In genomic region chr6:42879372-42880239, GRCh38 we compare ENCODE assay signal across 1 cellular context.
TF ChIP-seq lines count a peak whose summit lies in the region.

RPL7L1 (plus strand) TSS chr6:42879616; CDS start chr6:42879911, 295 bp downstream.

TF ChIP-seq in K562, 482 proteins besides CTCF, POLR2A, EP300 and RAD21 (continued from another document and continues in another):
- TF ChIP-seq NFIC (IDR thresholded peaks at IDR 0.05) (peak; percentile 41), ZKSCAN8 (CRISPR knock-in tag; IDR thresholded peaks at IDR 0.05) (peak; percentile 34; the same call in 1 of the 2 replicates), ZC3H4 (CRISPR knock-in tag; IDR thresholded peaks at IDR 0.05; ENCODE audit: borderline replicate concordance) (peak; percentile 82; the same call in 1 of the 2 replicates), NCOA6 (IDR thresholded peaks at IDR 0.05) (peak; percentile 51; the same call in 1 of the 2 replicates), NRF1 (conservative IDR thresholded peaks at IDR 0.05 in 1 of 2, IDR thresholded peaks at IDR 0.05 in 1 of 2) (peak; percentile 94 to 95), SMARCC2 (IDR thresholded peaks at IDR 0.05; ENCODE audit: low read depth) (no peak), ZNF23 (CRISPR knock-in tag; IDR thresholded peaks at IDR 0.05) (no peak), SETDB1 (IDR thresholded peaks at IDR 0.05; ENCODE audit: low read length) (peak; percentile 38), ZNF561 (CRISPR knock-in tag; conservative IDR thresholded peaks at IDR 0.05) (no peak), SMARCB1 (IDR thresholded peaks at IDR 0.05; ENCODE audit: insufficient read length, low read depth) (no peak), SLC30A9 (CRISPR knock-in tag; IDR thresholded peaks at IDR 0.05) (no peak), ZNF780A (CRISPR knock-in tag; IDR thresholded peaks at IDR 0.05) (no peak), ATF1 (CRISPR knock-in tag; IDR thresholded peaks at IDR 0.05) (peak; percentile 83), ATF1 (tag; IDR thresholded peaks at IDR 0.05) (peak; percentile 98), KDM1A (IDR thresholded peaks at IDR 0.05) (no peak; a peak in 1 of 4 replicates), ZSCAN32 (CRISPR knock-in tag; IDR thresholded peaks at IDR 0.05) (no peak), CAMTA2 (CRISPR knock-in tag; conservative IDR thresholded peaks at IDR 0.05) (no peak), TCF7 (IDR thresholded peaks at IDR 0.05; ENCODE audit: borderline replicate concordance) (no peak; the same call in 1 of the 2 replicates), POLR3A (IDR thresholded peaks at IDR 0.05; ENCODE audit: borderline replicate concordance, extremely low read depth, insufficient read depth, insufficient read length) (no peak), ZNF644 (tag; IDR thresholded peaks at IDR 0.05; ENCODE audit: low read depth) (peak; percentile 87), MBD1 (CRISPR knock-in tag; IDR thresholded peaks at IDR 0.05) (no peak), TBL1XR1 (IDR thresholded peaks at IDR 0.05; ENCODE audit: low read length in 2 of 2) (peak; percentile 66 to 73; a peak in 3 of 4 replicates), ELF1 (tag; IDR thresholded peaks at IDR 0.05) (peak; percentile 97), CEBPG (CRISPR knock-in tag; IDR thresholded peaks at IDR 0.05) (no peak), CEBPG (tag; conservative IDR thresholded peaks at IDR 0.05 in 1 of 2, IDR thresholded peaks at IDR 0.05 in 1 of 2) (no peak; a peak in 1 of 4 replicates), ZBED1 (IDR thresholded peaks at IDR 0.05) (peak; percentile 6; the same call in 1 of the 2 replicates), YBX1 (IDR thresholded peaks at IDR 0.05) (no peak), ZSCAN29 (IDR thresholded peaks at IDR 0.05) (0 out of 2 replicates have a peak, but pooled peaks have one; percentile 33), EP400 (IDR thresholded peaks at IDR 0.05) (peak; percentile 100), DIDO1 (tag; IDR thresholded peaks at IDR 0.05; ENCODE audit: low read depth) (peak; percentile 96), LEF1 (IDR thresholded peaks at IDR 0.05) (peak; percentile 83), LCOR (CRISPR knock-in tag; IDR thresholded peaks at IDR 0.05) (peak; percentile 84), ZNF384 (IDR thresholded peaks at IDR 0.05; ENCODE audit: low read depth, low read length) (no peak), ZNF398 (CRISPR knock-in tag; IDR thresholded peaks at IDR 0.05) (no peak), MGA (IDR thresholded peaks at IDR 0.05) (peak; percentile 78), E2F5 (CRISPR knock-in tag; IDR thresholded peaks at IDR 0.05) (peak; percentile 81; the same call in 1 of the 2 replicates), CHD2 (IDR thresholded peaks at IDR 0.05; ENCODE audit: low read depth, low read length) (no peak), ZKSCAN3 (CRISPR knock-in tag; IDR thresholded peaks at IDR 0.05) (no peak), ATF7 (IDR thresholded peaks at IDR 0.05) (peak; percentile 86), POLR2AphosphoS5 (IDR thresholded peaks at IDR 0.05; ENCODE audit: control insufficient read depth, insufficient read depth, low read depth, low read length) (peak; percentile 89), MYBL2 (IDR thresholded peaks at IDR 0.05; ENCODE audit: low read depth) (no peak; the same call in 1 of the 2 replicates), MYBL2 (CRISPR knock-in tag; IDR thresholded peaks at IDR 0.05; ENCODE audit: borderline replicate concordance) (no peak), ZNF507 (tag; conservative IDR thresholded peaks at IDR 0.05) (no peak), CTBP1 (IDR thresholded peaks at IDR 0.05; ENCODE audit: borderline replicate concordance) (0 out of 2 replicates have a peak, but pooled peaks have one; percentile 39)
